ENCODE assay signal across 22 cellular contexts in the genomic region with DNA sequence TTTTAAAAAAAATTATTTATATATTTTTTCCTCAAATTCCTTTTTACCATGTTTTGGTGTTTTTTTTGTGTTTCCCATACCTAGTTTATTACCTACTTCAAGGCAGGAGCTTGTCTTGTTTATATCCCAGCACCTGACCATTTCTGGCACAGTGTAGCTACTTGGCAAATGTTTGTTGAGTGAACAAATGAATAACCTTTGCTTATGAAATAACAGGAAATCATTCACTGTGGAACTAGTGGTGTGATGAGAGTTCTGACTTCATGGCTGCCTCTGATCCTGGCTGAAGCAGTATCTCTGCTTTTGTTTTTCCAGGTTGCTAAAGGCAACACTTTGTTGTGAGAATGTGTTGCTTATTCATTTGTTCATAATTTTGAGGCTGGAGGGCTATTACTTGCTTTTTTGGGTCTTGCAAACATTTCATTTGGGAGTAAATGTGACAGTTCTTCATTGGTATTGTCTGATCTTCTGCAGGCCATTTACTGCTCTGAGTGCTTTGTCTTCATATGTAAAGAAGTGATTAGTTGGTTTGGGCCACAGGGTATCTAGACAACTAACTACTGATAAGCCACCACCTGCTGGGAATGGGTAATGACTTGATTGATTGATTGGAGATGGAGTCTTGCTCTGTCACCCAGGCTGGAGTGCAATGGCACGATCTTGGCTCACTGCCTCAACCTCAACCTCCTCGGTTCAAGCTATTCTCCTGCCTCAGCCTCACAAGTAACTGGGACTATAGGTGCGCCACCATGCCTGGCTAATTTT. TPM values are rescaled to one million over a fixed set of nuclear protein-coding genes. Genes with fewer than 3 reads are reported as not detected.
DNase-seq lines count a peak whose midpoint lies in the region; ATAC-seq and TF ChIP-seq lines count a peak whose summit lies in the region.
"Had no signal": no experiment of that assay in that cellular context is flagged by ENCODE, and none has a peak within 500 bp of the region (broad histone marks: within the 10 kb centered on the region; RNA-seq: fewer than 3 reads in every experiment).

No MANE protein-coding gene starts in this region.

- H3K9me3 ChIP-seq in body of pancreas: no peaks in the 10 kb centered on the region
- H3K9me3 ChIP-seq: gastroesophageal sphincter, lower lobe of right lung, SK-N-SH, tibial nerve had no signal

- H3K4me3 ChIP-seq in body of pancreas (no peak overlapping the region), fibroblast of pulmonary artery (replicated peaks; ENCODE audit: low read depth, low read length) (no peak overlapping the region)
- H3K4me3 ChIP-seq: gastroesophageal sphincter, lower lobe of right lung, tibial nerve had no signal

- H3K27me3 ChIP-seq in body of pancreas: no peaks in the 10 kb centered on the region
- H3K27me3 ChIP-seq: gastroesophageal sphincter, tibial nerve had no signal

- ATAC-seq in body of pancreas: peak; percentile 15
- ATAC-seq: esophagus mucosa, gastroesophageal sphincter, lower lobe of right lung had no signal

- TF ChIP-seq CTCF in body of pancreas (IDR thresholded peaks at IDR 0.05) (no peak), fibroblast of pulmonary artery (IDR thresholded peaks at IDR 0.05; ENCODE audit: low read length, missing control alignments) (no peak)

- intact Hi-C loops in body of pancreas (cut with DNase I): no loop called here
- intact Hi-C loops in head of caudate nucleus (cut with DNase I): no loop called here

- H3K27ac ChIP-seq in body of pancreas: no peak overlapping the region
- H3K27ac ChIP-seq: 22Rv1, gastroesophageal sphincter, lower lobe of right lung, tibial nerve had no signal

- DNase-seq in NCI-H146 (lab: John Stamatoyannopoulos, UW): peak; percentile 4
- DNase-seq in NCI-H146 treated with DMSO at 0.1 percent for 48 hours (lab: John Stamatoyannopoulos, UW; ENCODE audit: unreplicated experiment): no peak
- DNase-seq in body of pancreas: no peak
- DNase-seq in fibroblast of pulmonary artery (ENCODE audit: low read depth): peak; percentile 71
- DNase-seq in pulmonary artery endothelial cell (ENCODE audit: low read depth, low spot score): peak; percentile 44
- DNase-seq in head of caudate nucleus: no peak
- no peak for DNase-seq in GOT3 (lab: John Stamatoyannopoulos, UW)
- DNase-seq in iPS-NIHi11 (ENCODE audit: low spot score): no peak
- DNase-seq: activated CD4-positive, alpha-beta T cell treated with anti-CD3 and anti-CD28 coated beads for 48 hours; anterior cingulate cortex; CD4-positive, CD25-positive, alpha-beta regulatory T cell; central memory CD4-positive, alpha-beta T cell; lower lobe of right lung; NCI-H1092 treated with DMSO at 0.1 percent for 48 hours; NCI-H2081 treated with DMSO at 0.1 percent for 48 hours; SK-N-SH; stimulated activated CD8-positive, alpha-beta memory T cell treated with anti-CD3 and anti-CD28 coated beads, Interleukin-4, amount 100 ng/mL, for 48 hours; T-helper 2 cell had no signal

- 81 to 85% methylated on average over 3 of the region's 3 CpGs for WGBS in body of pancreas, 2 donors

- H3K4me1 ChIP-seq in body of pancreas: peaks cover 15% of the 10 kb centered on the region

- no peaks in the 10 kb centered on the region for H3K36me3 ChIP-seq in body of pancreas (replicated peaks in 1 of 2; ENCODE audit: insufficient read depth in 1 of 2, low read depth in 2 of 2)

- no peak for TF ChIP-seq POLR2A in body of pancreas (IDR thresholded peaks at IDR 0.05)

RNA-seq across cellular contexts. Expression of a gene that starts 5.7 kb away (rescaled TPM):
- total RNA-seq in body of pancreas (10 to 100 TPM; 15.8 to 25.7 TPM), pulmonary artery endothelial cell (17.8 and 20.1 TPM in 2 replicates)

RNA-seq across cellular contexts. Expression of a gene that starts 44.4 kb away (rescaled TPM):
- total RNA-seq in body of pancreas: 1 to 10 TPM; 7.5 to 9.6 TPM
- total RNA-seq in pulmonary artery endothelial cell: 17.7 and 26.9 TPM in 2 replicates

Comparison
In these comparisons a context has a peak if more than half of its experiments do, and no peak if none do; other contexts are left out.
1. DNase-seq: peak in NCI-H146 (single experiment), fibroblast of pulmonary artery (single experiment) and pulmonary artery endothelial cell (single experiment); none in NCI-H146 treated with DMSO at 0.1 percent for 48 hours (single experiment), body of pancreas (0 of 4), head of caudate nucleus (0 of 42), GOT3 (single experiment) and iPS-NIHi11 (single experiment).